11 cellular contexts compared by ENCODE assay signal in genomic region chr14:80805136-80805535, GRCh38.
"Had no signal": no experiment of that assay in that cellular context is flagged by ENCODE, and none has a peak within 500 bp of the region (broad histone marks: within the 10 kb centered on the region; RNA-seq: fewer than 3 reads in every experiment).

No MANE protein-coding gene starts in this region.

- H3K9me3 ChIP-seq: vagina had no signal

- H3K4me1 ChIP-seq: tibial artery, vagina had no signal

- H3K27ac ChIP-seq: tibial artery, vagina had no signal

- H3K4me3 ChIP-seq: tibial artery, vagina had no signal

- DNase-seq: activated B cell treated with CpG ODN at 0.5 μM for 24 hours; activated CD4-positive, alpha-beta T cell treated with anti-CD3 and anti-CD28 coated beads, Interleukin-2, amount 10 ng/mL, durations not matched to agents 7 days and 5 days; activated gamma-delta T cell treated with Interleukin-2 at 50 U/mL for 16 hours; activated naive CD8-positive, alpha-beta T cell treated with anti-CD3 and anti-CD28 coated beads for 36 hours; activated T-cell treated with anti-CD3 and anti-CD28 coated beads, Interleukin-2, amount 50 U/mL, for 1 hour; anterior cingulate cortex; naive thymus-derived CD4-positive, alpha-beta T cell; small intestine; T-helper 17 cell; tibial artery had no signal

- ATAC-seq: naive thymus-derived CD4-positive, alpha-beta T cell; T-helper 17 cell had no signal

- H3K27me3 ChIP-seq: tibial artery, vagina had no signal

- H3K36me3 ChIP-seq: tibial artery, vagina had no signal
